In genomic region chr12:116324684-116325664, GRCh38 we compare ENCODE assay signal across 8 cellular contexts. TPM values are rescaled to one million over a fixed set of nuclear protein-coding genes. Genes with fewer than 3 reads are reported as not detected.
DNase-seq lines count a peak whose midpoint lies in the region; ATAC-seq and TF ChIP-seq lines count a peak whose summit lies in the region.

No MANE protein-coding gene starts in this region.

- H3K27ac ChIP-seq in colonic mucosa = peak overlapping the region; percentile 3

- H3K36me3 ChIP-seq in colonic mucosa = no peaks in the 10 kb centered on the region

- no peaks in the 10 kb centered on the region for H3K4me1 ChIP-seq in colonic mucosa

- H3K4me3 ChIP-seq in colonic mucosa = no peak overlapping the region

- no peaks in the 10 kb centered on the region for H3K9me3 ChIP-seq in colonic mucosa

- DNase-seq in GF-D8 (lab: John Stamatoyannopoulos, UW) = peak; percentile 47
- no peak for DNase-seq in colonic mucosa
- DNase-seq in NCI-H2171 (lab: John Stamatoyannopoulos, UW) = no peak
- no peak for DNase-seq in NCI-H1417 (lab: John Stamatoyannopoulos, UW)
- no peak for DNase-seq in SW480 (ENCODE audit: low spot score)
- DNase-seq in DMS114 treated with DMSO at 0.1 percent for 48 hours (lab: John Stamatoyannopoulos, UW; ENCODE audit: unreplicated experiment) = no peak

- no peak overlapping the region for H3K9ac ChIP-seq in colonic mucosa (ENCODE audit: low read depth in 2 of 2, low read length in 2 of 2)

- TF ChIP-seq CTCF in colonic mucosa (IDR thresholded peaks at IDR 0.05) = no peak

- ATAC-seq in GM21367 (IDR thresholded peaks at IDR 0.05; ENCODE audit: unreplicated experiment) (peak; percentile 95), HG03571 (IDR thresholded peaks at IDR 0.05; ENCODE audit: unreplicated experiment) (peak; percentile 84)

- H3K27me3 ChIP-seq in colonic mucosa = no peaks in the 10 kb centered on the region

- intact Hi-C loops in colonic mucosa (cut with DNase I) = no loop called here

RNA-seq across cellular contexts. Expression of gene MED13L, which starts 47.5 kb away (rescaled TPM):
- 10 to 100 TPM; 73.8 to 92.6 TPM for total RNA-seq in colonic mucosa
